23 cellular contexts compared by ENCODE assay signal in the genomic region with DNA sequence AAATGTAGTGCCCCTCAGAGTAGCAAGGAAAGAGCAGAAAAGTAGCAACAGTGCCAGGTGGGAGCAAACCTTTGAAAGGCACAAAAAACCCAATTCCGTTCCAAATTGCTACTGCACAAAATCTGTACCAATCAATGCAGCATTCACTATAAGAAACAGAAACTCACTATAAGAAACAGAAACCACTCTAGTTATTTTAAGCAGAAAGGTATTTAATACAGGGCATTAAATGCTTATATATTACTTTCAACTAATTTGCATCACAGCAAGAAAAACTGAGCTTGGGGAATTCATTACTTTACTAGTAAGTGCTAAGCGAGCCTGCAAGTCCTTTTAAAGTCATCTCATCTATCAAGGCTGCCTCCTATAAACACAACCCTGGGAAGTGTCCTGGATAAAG.
"Had no signal": no experiment of that assay in that cellular context is flagged by ENCODE, and none has a peak within 500 bp of the region (broad histone marks: within the 10 kb centered on the region; RNA-seq: fewer than 3 reads in every experiment).

No MANE protein-coding gene starts in this region.

- H3K9me3 ChIP-seq: breast epithelium, colonic mucosa, Peyer's patch, SJSA1 had no signal

- H3K27ac ChIP-seq: breast epithelium, colonic mucosa, Peyer's patch, RWPE1, SJSA1 had no signal

- ATAC-seq: activated CD4-positive, CD25-positive, alpha-beta regulatory T cell treated with anti-CD3 and anti-CD28 coated beads, Interleukin-2, amount 50 U/mL, for 24 hours; activated CD8-positive, alpha-beta T cell treated with anti-CD3 and anti-CD28 coated beads for 36 hours had no signal

- DNase-seq: activated CD4-positive, alpha-beta T cell treated with anti-CD3 and anti-CD28 coated beads for 4 hours; activated CD8-positive, alpha-beta memory T cell treated with anti-CD3 and anti-CD28 coated beads, Interleukin-2, amount 50 U/mL, for 48 hours; activated CD8-positive, alpha-beta T cell treated with anti-CD3 and anti-CD28 coated beads for 36 hours; activated naive CD4-positive, alpha-beta T cell; activated T-cell treated with anti-CD3 and anti-CD28 coated beads, Interleukin-2, amount 50 U/mL, for 1 hour; aorta; caudate nucleus; colonic mucosa; NCI-H1092; NCI-H1417 treated with DMSO at 0.1 percent for 48 hours; NCI-H1694 treated with DMSO at 0.1 percent for 48 hours; NCI-H2029 treated with DMSO at 0.1 percent for 48 hours; NCI-H345; NCI-H510A; NCI-H526 treated with DMSO at 0.1 percent for 48 hours; NCI-H82; NK-92 treated with Interleukin-12 subunit alpha and Interleukin-12 subunit beta, amount 100 ng/mL, for 24 hours; Peyer's patch; SHP77 had no signal

- H3K4me1 ChIP-seq: breast epithelium, colonic mucosa, Peyer's patch, SJSA1 had no signal

- H3K4me3 ChIP-seq: breast epithelium, colonic mucosa, Peyer's patch, SJSA1 had no signal

- H3K27me3 ChIP-seq: breast epithelium, colonic mucosa, Peyer's patch, SJSA1 had no signal

- H3K36me3 ChIP-seq: breast epithelium, colonic mucosa, Peyer's patch, SJSA1 had no signal
